ENCODE assay signal across 19 cellular contexts in the genomic region with DNA sequence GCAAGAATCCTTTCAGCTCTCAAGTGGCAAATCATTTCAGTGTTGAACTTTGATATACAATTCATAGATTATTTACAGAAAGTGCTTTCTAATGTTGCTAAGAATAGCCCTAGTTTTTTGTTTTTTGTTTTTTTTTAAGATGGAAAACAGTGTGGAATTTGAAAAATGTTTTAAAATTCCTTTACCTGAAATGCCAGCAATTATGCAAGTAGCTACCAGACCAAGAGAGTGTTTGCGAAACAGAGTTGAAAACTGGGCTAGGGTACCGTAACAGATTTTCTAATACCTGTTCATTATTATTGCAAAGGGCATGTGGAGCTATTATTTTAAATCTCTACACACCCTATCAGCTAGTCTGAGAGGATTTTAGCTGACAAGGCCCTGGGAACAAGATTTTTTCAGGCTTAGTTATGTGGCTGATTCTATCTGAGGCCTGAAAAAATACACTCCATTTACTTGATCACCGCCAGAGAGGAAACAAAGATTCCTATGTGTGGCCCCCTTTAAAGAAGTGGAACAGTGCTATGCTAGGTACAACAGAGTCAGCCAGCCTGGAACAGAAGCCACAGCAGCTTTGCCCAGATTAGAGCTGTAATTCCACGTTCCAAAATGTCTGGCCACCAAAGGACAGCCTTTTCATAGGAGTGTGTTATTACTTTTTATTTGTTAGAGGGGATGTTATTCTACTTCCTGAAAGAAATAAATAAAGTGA. TPM values are rescaled to one million over a fixed set of nuclear protein-coding genes. Genes with fewer than 3 reads are reported as not detected.
DNase-seq lines count a peak whose midpoint lies in the region; ATAC-seq and TF ChIP-seq lines count a peak whose summit lies in the region.
"Had no signal": no experiment of that assay in that cellular context is flagged by ENCODE, and none has a peak within 500 bp of the region (broad histone marks: within the 10 kb centered on the region; RNA-seq: fewer than 3 reads in every experiment).

No MANE protein-coding gene starts in this region.

- H3K36me3 ChIP-seq in HCT116 (ENCODE audit: control insufficient read depth in 1 of 2, insufficient read depth in 2 of 2, low read length in 2 of 2), result no peaks in the 10 kb centered on the region
- H3K36me3 ChIP-seq: SJCRH30 had no signal

- DNase-seq in HCT116 (ENCODE audit: low read depth, low spot score) (no peak), WTC11 (ENCODE audit: low spot score) (no peak), left kidney (ENCODE audit: low read depth, low spot score) (peak; percentile 11), renal cortical epithelial cell (ENCODE audit: low read depth) (peak; percentile 69), anterior cingulate cortex (lab: John Stamatoyannopoulos, UW) (no peak), SW 1271 (lab: John Stamatoyannopoulos, UW) (no peak)
- DNase-seq: AML-193, DMS 273 treated with DMSO at 0.1 percent for 48 hours, GF-D8, KBM-7, NCI-H1417 treated with DMSO at 0.1 percent for 48 hours, NCI-H1930, NCI-H2171, NCI-H446 treated with DMSO at 0.1 percent for 48 hours, NCI-H748 treated with DMSO at 0.1 percent for 48 hours, PC-9, SJCRH30 had no signal

- intact Hi-C loops in HCT116 (cut with micrococcal nuclease), result no loop called here

- no peaks in the 10 kb centered on the region for H3K27me3 ChIP-seq in HCT116 (ENCODE audit: insufficient read depth, low read length)
- H3K27me3 ChIP-seq: SJCRH30 had no signal

- peaks cover 30% of the 10 kb centered on the region for H3K4me1 Mint-ChIP-seq in WTC11

- no peak for ATAC-seq in HCT116
- ATAC-seq in WTC11, result peak; percentile 69
- ATAC-seq in GM19395 (IDR thresholded peaks at IDR 0.05; ENCODE audit: unreplicated experiment), result no peak

- H4K20me1 ChIP-seq in HCT116 (ENCODE audit: insufficient read depth), result no peaks in the 10 kb centered on the region

- TF ChIP-seq POLR2A in HCT116 (IDR thresholded peaks at IDR 0.05; ENCODE audit: borderline replicate concordance, extremely low read depth, insufficient read depth, insufficient read length), result no peak

- BruUV-seq in HCT116 (replicated peaks; lab: Mats Ljungman, UMichigan), result no TSS peak

- no peak overlapping the region for H3K27ac ChIP-seq in HCT116 (ENCODE audit: low read depth, low read length)
- H3K27ac ChIP-seq: PC-9, SJCRH30 had no signal

- H3K27me3 Mint-ChIP-seq in WTC11 (ENCODE audit: low read depth), result no peaks in the 10 kb centered on the region; the same call in 1 of the 2 replicates

- H3K79me2 ChIP-seq in HCT116 (ENCODE audit: insufficient read depth, low read length), result no peaks in the 10 kb centered on the region

- H3K4me3 Mint-ChIP-seq in WTC11, result no peak overlapping the region
- H3K4me3 Mint-ChIP-seq: CD14-positive monocyte had no signal

- CTCF ChIA-PET in HCT116 (lab: Charles Lee) (no interaction called here), WTC11 (lab: Charles Lee) (interaction anchor here (0.7 to 1.7 kb wide), 3 partner anchors 39 to 92 kb away, joined by 3 to 12 read pairs (median 3); no protein-coding TSS in a partner anchor)

- H3K9ac ChIP-seq in HCT116 (ENCODE audit: low read length), result no peak overlapping the region

- POLR2A ChIA-PET in HCT116 (lab: Charles Lee) (no interaction called here), WTC11 (lab: Charles Lee) (no interaction called here)

- TF ChIP-seq CTCF in HCT116 (IDR thresholded peaks at IDR 0.05 in 2 of 3, conservative IDR thresholded peaks at IDR 0.05 in 1 of 3; ENCODE audit: borderline replicate concordance in 1 of 3, insufficient read depth in 1 of 3, low read depth in 2 of 3, low read length in 2 of 3) (no peak), WTC11 (IDR thresholded peaks at IDR 0.05) (no peak)

- H2AFZ ChIP-seq in HCT116 (ENCODE audit: low read depth, low read length, poor library complexity, severe bottlenecking), result peak overlapping the region; percentile 32
- H2AFZ ChIP-seq: PC-9 had no signal

- no peak for TF ChIP-seq RAD21 in HCT116 (IDR thresholded peaks at IDR 0.05; ENCODE audit: low read depth)

- H3K4me1 ChIP-seq in HCT116 (ENCODE audit: control insufficient read depth in 1 of 2, insufficient read depth in 2 of 2, low read length in 2 of 2), result peaks cover 0 to 5% of the 10 kb centered on the region in 2 experiments; a peak in 1 of 4 replicates
- H3K4me1 ChIP-seq: SJCRH30 had no signal

- no peak overlapping the region for H3K4me3 ChIP-seq in HCT116 (replicated peaks in 1 of 2; ENCODE audit: low read depth in 1 of 2, low read length in 2 of 2)
- H3K4me3 ChIP-seq: PC-9, SJCRH30 had no signal

- no peaks in the 10 kb centered on the region for H3K9me3 ChIP-seq in HCT116 (ENCODE audit: control insufficient read depth in 1 of 2, insufficient read depth in 1 of 2, low read depth in 1 of 2, low read length in 2 of 2)
- H3K9me3 ChIP-seq: SJCRH30 had no signal

- peaks cover 18% of the 10 kb centered on the region for H3K9me3 Mint-ChIP-seq in WTC11

- RAD21 ChIA-PET in HCT116 (lab: Charles Lee; ENCODE audit: low non-redundant PET in 1 of 2, low total read pairs in 2 of 2, uncharacterized antibody in 2 of 2, unreplicated experiment in 2 of 2), result no interaction called here

- H3K27ac Mint-ChIP-seq in WTC11, result peak overlapping the region; percentile 92

- no peak overlapping the region for H3K4me2 ChIP-seq in HCT116 (ENCODE audit: low read length)
- H3K4me2 ChIP-seq: PC-9 had no signal

- H3K9me2 ChIP-seq in HCT116 (ENCODE audit: insufficient read depth), result no peaks in the 10 kb centered on the region

- H3K36me3 Mint-ChIP-seq in WTC11, result no peaks in the 10 kb centered on the region

TF ChIP-seq in HCT116, 20 proteins besides CTCF, POLR2A, EP300 and RAD21:
- no peak for TF ChIP-seq TCF7L2 (IDR thresholded peaks at IDR 0.05; ENCODE audit: borderline replicate concordance, extremely low read depth, insufficient read depth, insufficient read length)
- no peak for TF ChIP-seq SIN3A (IDR thresholded peaks at IDR 0.05; ENCODE audit: low read depth)
- no peak for TF ChIP-seq EGR1 (IDR thresholded peaks at IDR 0.05; ENCODE audit: low read depth)
- TF ChIP-seq ELF1 (IDR thresholded peaks at IDR 0.05; ENCODE audit: borderline replicate concordance, low read depth), result no peak
- TF ChIP-seq CBX3 (IDR thresholded peaks at IDR 0.05; ENCODE audit: low read depth), result no peak
- TF ChIP-seq ZBTB33 (IDR thresholded peaks at IDR 0.05; ENCODE audit: extremely low read depth, insufficient replicate concordance, low read length), result no peak
TF ChIP-seq in HCT116: peak in this region for 0.

TF ChIP-seq in WTC11, 78 proteins besides CTCF, POLR2A, EP300 and RAD21 (continues in another document):
- TF ChIP-seq TP53 (CRISPR knock-in tag; IDR thresholded peaks at IDR 0.05) (no peak), IRF1 (CRISPR knock-in tag; IDR thresholded peaks at IDR 0.05) (no peak), NR1H2 (CRISPR knock-in tag; IDR thresholded peaks at IDR 0.05) (no peak), RORB (CRISPR knock-in tag; IDR thresholded peaks at IDR 0.05) (no peak), SP1 (CRISPR knock-in tag; conservative IDR thresholded peaks at IDR 0.05) (no peak), EMX1 (CRISPR knock-in tag; IDR thresholded peaks at IDR 0.05) (no peak), MYBL2 (CRISPR knock-in tag; IDR thresholded peaks at IDR 0.05) (no peak), ZNF219 (CRISPR knock-in tag; IDR thresholded peaks at IDR 0.05; ENCODE audit: borderline replicate concordance) (no peak), ZBTB21 (CRISPR knock-in tag; IDR thresholded peaks at IDR 0.05; ENCODE audit: borderline replicate concordance) (no peak)
- TF ChIP-seq, protein P1, sequence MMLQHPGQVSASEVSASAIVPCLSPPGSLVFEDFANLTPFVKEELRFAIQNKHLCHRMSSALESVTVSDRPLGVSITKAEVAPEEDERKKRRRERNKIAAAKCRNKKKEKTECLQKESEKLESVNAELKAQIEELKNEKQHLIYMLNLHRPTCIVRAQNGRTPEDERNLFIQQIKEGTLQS (CRISPR knock-in tag; conservative IDR thresholded peaks at IDR 0.05), result no peak
- TF ChIP-seq, protein P2, sequence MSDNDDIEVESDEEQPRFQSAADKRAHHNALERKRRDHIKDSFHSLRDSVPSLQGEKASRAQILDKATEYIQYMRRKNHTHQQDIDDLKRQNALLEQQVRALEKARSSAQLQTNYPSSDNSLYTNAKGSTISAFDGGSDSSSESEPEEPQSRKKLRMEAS (CRISPR knock-in tag; IDR thresholded peaks at IDR 0.05), result no peak
- TF ChIP-seq, protein P3, sequence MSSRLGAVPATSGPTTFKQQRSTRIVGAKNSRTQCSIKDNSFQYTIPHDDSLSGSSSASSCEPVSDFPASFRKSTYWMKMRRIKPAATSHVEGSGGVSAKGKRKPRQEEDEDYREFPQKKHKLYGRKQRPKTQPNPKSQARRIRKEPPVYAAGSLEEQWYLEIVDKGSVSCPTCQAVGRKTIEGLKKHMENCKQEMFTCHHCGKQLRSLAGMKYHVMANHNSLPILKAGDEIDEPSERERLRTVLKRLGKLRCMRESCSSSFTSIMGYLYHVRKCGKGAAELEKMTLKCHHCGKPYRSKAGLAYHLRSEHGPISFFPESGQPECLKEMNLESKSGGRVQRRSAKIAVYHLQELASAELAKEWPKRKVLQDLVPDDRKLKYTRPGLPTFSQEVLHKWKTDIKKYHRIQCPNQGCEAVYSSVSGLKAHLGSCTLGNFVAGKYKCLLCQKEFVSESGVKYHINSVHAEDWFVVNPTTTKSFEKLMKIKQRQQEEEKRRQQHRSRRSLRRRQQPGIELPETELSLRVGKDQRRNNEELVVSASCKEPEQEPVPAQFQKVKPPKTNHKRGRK (CRISPR knock-in tag; IDR thresholded peaks at IDR 0.05; ENCODE audit: borderline replicate concordance), result no peak
- TF ChIP-seq, protein P4, sequence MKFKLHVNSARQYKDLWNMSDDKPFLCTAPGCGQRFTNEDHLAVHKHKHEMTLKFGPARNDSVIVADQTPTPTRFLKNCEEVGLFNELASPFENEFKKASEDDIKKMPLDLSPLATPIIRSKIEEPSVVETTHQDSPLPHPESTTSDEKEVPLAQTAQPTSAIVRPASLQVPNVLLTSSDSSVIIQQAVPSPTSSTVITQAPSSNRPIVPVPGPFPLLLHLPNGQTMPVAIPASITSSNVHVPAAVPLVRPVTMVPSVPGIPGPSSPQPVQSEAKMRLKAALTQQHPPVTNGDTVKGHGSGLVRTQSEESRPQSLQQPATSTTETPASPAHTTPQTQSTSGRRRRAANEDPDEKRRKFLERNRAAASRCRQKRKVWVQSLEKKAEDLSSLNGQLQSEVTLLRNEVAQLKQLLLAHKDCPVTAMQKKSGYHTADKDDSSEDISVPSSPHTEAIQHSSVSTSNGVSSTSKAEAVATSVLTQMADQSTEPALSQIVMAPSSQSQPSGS (CRISPR knock-in tag; IDR thresholded peaks at IDR 0.05; ENCODE audit: borderline replicate concordance, low read depth), result no peak

RNA-seq across cellular contexts. Expression of gene SLC39A8, which starts 46.9 kb away (rescaled TPM):
- 13.2 TPM for total RNA-seq in HCT116 (2021; ENCODE audit: unreplicated experiment)
- 4.8 and 7.6 TPM in 2 replicates for polyA plus RNA-seq in HCT116 (2012)
- total RNA-seq in WTC11 (2021), result 35.1 to 40.0 TPM (median 35.9 TPM) in 3 replicates
- 23.7 and 58.5 TPM in 2 replicates for total RNA-seq in renal cortical epithelial cell
- total RNA-seq: SJCRH30 had no signal

Comparison
In these comparisons a context has a peak if more than half of its experiments do, and no peak if none do; other contexts are left out.
1. DNase-seq: peak in left kidney (single experiment) and renal cortical epithelial cell (single experiment); none in HCT116 (single experiment), WTC11 (single experiment), anterior cingulate cortex (0 of 58) and SW 1271 (0 of 2).